Comparison of ENCODE assay signal across 8 cellular contexts in genomic region chr11:65887723-65888162, GRCh38. TPM values are rescaled to one million over a fixed set of nuclear protein-coding genes. Genes with fewer than 3 reads are reported as not detected.
DNase-seq lines count a peak whose midpoint lies in the region; TF ChIP-seq lines count a peak whose summit lies in the region.

No MANE protein-coding gene starts in this region.

- peaks cover 69% of the 10 kb centered on the region for H3K4me1 Mint-ChIP-seq in activated naive CD4-positive, alpha-beta T cell treated with anti-CD3 and anti-CD28 coated beads, Interleukin-2, amount 10 ng/mL, durations not matched to agents 7 days and 5 days
- peaks cover 68 to 76% of the 10 kb centered on the region in 2 donors for H3K4me1 Mint-ChIP-seq in immature natural killer cell

- no peak for TF ChIP-seq CTCF in AG04450 (IDR thresholded peaks at IDR 0.05; ENCODE audit: low read depth, low read length)

- H3K4me3 Mint-ChIP-seq in activated naive CD4-positive, alpha-beta T cell treated with anti-CD3 and anti-CD28 coated beads, Interleukin-2, amount 10 ng/mL, durations not matched to agents 7 days and 5 days, result peak overlapping the region; percentile 96
- H3K4me3 Mint-ChIP-seq in immature natural killer cell, result peak overlapping the region; percentile 84 to 94 (median 92)

- POLR2A ChIA-PET in AG04450 (lab: Yijun Ruan, JAX), result interaction anchor here (0.6 to 7.3 kb wide), 17 partner anchors 10 to 273 kb away, joined by 3 to 153 read pairs (median 7); partner anchors contain the start of genes BANF1, CFL1, EIF1AD and FOSL1

- no peaks in the 10 kb centered on the region for H3K27me3 Mint-ChIP-seq in activated naive CD4-positive, alpha-beta T cell treated with anti-CD3 and anti-CD28 coated beads, Interleukin-2, amount 10 ng/mL, durations not matched to agents 7 days and 5 days
- H3K27me3 Mint-ChIP-seq in immature natural killer cell (ENCODE audit: low read depth in 3 of 3), result peaks cover 7 to 17% (median 15%) of the 10 kb centered on the region in 3 donors

- no peaks in the 10 kb centered on the region for H3K27me3 ChIP-seq in AG04450 (ENCODE audit: control insufficient read depth, insufficient read depth, low read length)

- peak overlapping the region; percentile 90 for H3K4me3 ChIP-seq in AG04450 (ENCODE audit: low read depth, low read length)

- CTCF ChIA-PET in AG04450 (lab: Charles Lee), result interaction anchor here (0.6 to 8.9 kb wide), 64 partner anchors 9 to 1299 kb away, joined by 3 to 157 read pairs (median 6); partner anchors contain the start of genes CFL1, CTSW, FOSL1 and KAT5
- CTCF ChIA-PET in activated naive CD4-positive, alpha-beta T cell treated with anti-CD3 and anti-CD28 coated beads, Interleukin-2, amount 10 ng/mL, durations not matched to agents 7 days and 5 days (lab: Charles Lee), result interaction anchor here (0.7 to 10.9 kb wide), 21 partner anchors 10 to 176 kb away, joined by 3 to 142 read pairs (median 6); partner anchors contain the start of genes C11orf68, CFL1, FOSL1 and KAT5

- no peaks in the 10 kb centered on the region for H3K9me3 Mint-ChIP-seq in activated naive CD4-positive, alpha-beta T cell treated with anti-CD3 and anti-CD28 coated beads, Interleukin-2, amount 10 ng/mL, durations not matched to agents 7 days and 5 days
- no peaks in the 10 kb centered on the region for H3K9me3 Mint-ChIP-seq in immature natural killer cell

- no peak for DNase-seq in AG04450 (ENCODE audit: low read depth, low spot score)
- peak; percentile 62 for DNase-seq in HCEC 1CT
- DNase-seq in activated naive CD4-positive, alpha-beta T cell treated with anti-CD3 and anti-CD28 coated beads, Interleukin-2, amount 10 ng/mL, durations not matched to agents 7 days and 5 days, result no peak
- DNase-seq in immature natural killer cell, result no peak
- DNase-seq in substantia nigra (lab: John Stamatoyannopoulos, UW), result no peak
- DNase-seq in iPS-NIHi7 (ENCODE audit: extremely low spot score), result no peak
- DNase-seq in NCI-H2196 treated with DMSO at 0.1 percent for 48 hours (lab: John Stamatoyannopoulos, UW; ENCODE audit: unreplicated experiment), result no peak
- no peak for DNase-seq in cerebellar cortex (ENCODE audit: low spot score)

- H3K36me3 Mint-ChIP-seq in activated naive CD4-positive, alpha-beta T cell treated with anti-CD3 and anti-CD28 coated beads, Interleukin-2, amount 10 ng/mL, durations not matched to agents 7 days and 5 days, result peaks cover 41% of the 10 kb centered on the region
- peaks cover 0 to 14% (median 0%) of the 10 kb centered on the region in 3 donors for H3K36me3 Mint-ChIP-seq in immature natural killer cell

- H3K9me3 ChIP-seq in AG04450 (ENCODE audit: control insufficient read depth, insufficient read depth, low read length), result no peaks in the 10 kb centered on the region

- H3K27ac ChIP-seq in AG04450 (ENCODE audit: low read depth, low read length) (peak overlapping the region; percentile 81), substantia nigra (ENCODE audit: low read depth, low read length, poor library complexity, severe bottlenecking) (peak overlapping the region; percentile 96)

- H3K27ac Mint-ChIP-seq in activated naive CD4-positive, alpha-beta T cell treated with anti-CD3 and anti-CD28 coated beads, Interleukin-2, amount 10 ng/mL, durations not matched to agents 7 days and 5 days, result peak overlapping the region; percentile 94
- H3K27ac Mint-ChIP-seq in immature natural killer cell, result peak overlapping the region; percentile 94 to 99 (median 98)

RNA-seq across cellular contexts. Expression of gene FIBP, which starts 0.5 kb away (rescaled TPM):
- polyA plus RNA-seq in AG04450 (2011; rRNA removed) (126 and 160 TPM in 2 replicates), immature natural killer cell (100 to 1,000 TPM; 120 to 145 (median 141) TPM)
- polyA minus RNA-seq in AG04450 (2011; rRNA and poly(A)+ RNA removed), result 116 and 143 TPM in 2 replicates

RNA-seq across cellular contexts. Expression of gene CCDC85B, which starts 2.7 kb away (rescaled TPM):
- polyA plus RNA-seq in AG04450 (2011; rRNA removed) (13.1 and 20.2 TPM in 2 replicates), immature natural killer cell (100 to 1,000 TPM in 2 of 3 donors, 10 to 100 TPM in 1; 62.9 to 159 (median 142) TPM)
- 2.3 and 2.8 TPM in 2 replicates for polyA minus RNA-seq in AG04450 (2011; rRNA and poly(A)+ RNA removed)

RNA-seq across cellular contexts. Expression of gene CTSW, which starts 8.1 kb away (rescaled TPM):
- polyA plus RNA-seq in AG04450 (2011; rRNA removed) (not detected in 2 replicates), immature natural killer cell (1,000 to 10,000 TPM; 2,066 to 3,052 (median 2,928) TPM)
- polyA minus RNA-seq in AG04450 (2011; rRNA and poly(A)+ RNA removed), result 0.55 TPM in 1 of 2 replicates, not detected in the other

RNA-seq across cellular contexts. Expression of gene FOSL1, which starts 12.4 kb away (rescaled TPM):
- polyA plus RNA-seq in AG04450 (2011; rRNA removed) (7.9 and 16.1 TPM in 2 replicates), immature natural killer cell (under 1 TPM; 0.13 to 0.30 (median 0.17) TPM)
- 12.5 and 17.6 TPM in 2 replicates for polyA minus RNA-seq in AG04450 (2011; rRNA and poly(A)+ RNA removed)

RNA-seq across cellular contexts. Expression of gene EFEMP2, which starts 15.1 kb away (rescaled TPM):
- 190 and 279 TPM in 2 replicates for polyA plus RNA-seq in AG04450 (2011; rRNA removed)
- 72.8 and 112 TPM in 2 replicates for polyA minus RNA-seq in AG04450 (2011; rRNA and poly(A)+ RNA removed)
- polyA plus RNA-seq in immature natural killer cell, result 1 to 10 TPM; 1.6 to 6.3 (median 3.6) TPM

Comparison
In these comparisons a context has a peak if more than half of its experiments do, and no peak if none do; other contexts are left out.
1. RNA of gene CTSW, which starts 8.1 kb away (polyA plus RNA-seq): 2,066 to 3,052 TPM in immature natural killer cell; not detected in AG04450; every median in the first group is over 1,000 times any median in the second.